ENCODE assay signal across 22 cellular contexts in genomic region chr1:11080931-11081330, GRCh38. TPM values are rescaled to one million over a fixed set of nuclear protein-coding genes. Genes with fewer than 3 reads are reported as not detected.
"Had no signal": no experiment of that assay in that cellular context is flagged by ENCODE, and none has a peak within 500 bp of the region (broad histone marks: within the 10 kb centered on the region; RNA-seq: fewer than 3 reads in every experiment).

No MANE protein-coding gene starts in this region.

- H3K27me3 ChIP-seq: right atrium auricular region, upper lobe of left lung had no signal

- H3K9me3 ChIP-seq: psoas muscle, right atrium auricular region, upper lobe of left lung had no signal

- DNase-seq: activated CD4-positive, alpha-beta memory T cell treated with anti-CD3 and anti-CD28 coated beads, Interleukin-2, amount 10 ng/mL, durations not matched to agents 7 days and 5 days; activated CD4-positive, alpha-beta T cell treated with anti-CD3 and anti-CD28 coated beads for 1 hour; activated CD4-positive, alpha-beta T cell treated with anti-CD3 and anti-CD28 coated beads, Interleukin-2, amount 10 ng/mL, durations not matched to agents 7 days and 5 days; activated naive CD8-positive, alpha-beta T cell treated with anti-CD3 and anti-CD28 coated beads, Interleukin-2, amount 50 U/mL, for 24 hours; amygdala; caudate nucleus; endodermal cell; hippocampal formation; left colon; naive thymus-derived CD8-positive, alpha-beta T cell; occipital lobe; stimulated activated CD4-positive, alpha-beta T cell treated with anti-CD3 and anti-CD28 coated beads, Interleukin-2, amount 100 ng/mL, for 48 hours; stimulated activated naive CD4-positive, alpha-beta T cell treated with Interleukin-2 at 50 U/mL for 16 hours; SW 1271; T-helper 9 cell; upper lobe of left lung had no signal

- ATAC-seq: activated naive CD8-positive, alpha-beta T cell treated with anti-CD3 and anti-CD28 coated beads, Interleukin-2, amount 50 U/mL, for 24 hours; left colon; naive thymus-derived CD8-positive, alpha-beta T cell; psoas muscle had no signal

- H3K4me3 ChIP-seq: psoas muscle, right atrium auricular region, upper lobe of left lung had no signal

- H3K27ac ChIP-seq: parathyroid adenoma, psoas muscle, right atrium auricular region, upper lobe of left lung had no signal

RNA-seq across cellular contexts. Expression of gene MASP2, which starts 33.9 kb away (rescaled TPM):
- total RNA-seq: activated CD4-positive, alpha-beta memory T cell treated with anti-CD3 and anti-CD28 coated beads, Interleukin-2, amount 10 ng/mL, durations not matched to agents 7 days and 5 days; activated CD4-positive, alpha-beta T cell treated with anti-CD3 and anti-CD28 coated beads, Interleukin-2, amount 10 ng/mL, durations not matched to agents 7 days and 5 days; chondrocyte; esophagus mucosa; left colon; neural crest cell; occipital lobe; psoas muscle; right atrium auricular region; upper lobe of left lung had no signal
